ENCODE assay signal across 14 cellular contexts in genomic region chr7:47170516-47170915, GRCh38.
DNase-seq lines count a peak whose midpoint lies in the region; FAIRE-seq and TF ChIP-seq lines count a peak whose summit lies in the region.
"Had no signal": no experiment of that assay in that cellular context is flagged by ENCODE, and none has a peak within 500 bp of the region (broad histone marks: within the 10 kb centered on the region; RNA-seq: fewer than 3 reads in every experiment).

No MANE protein-coding gene starts in this region.

- no peak for FAIRE-seq in RCC 7860 (lab: Jason Lieb, UNC)

- no peaks in the 10 kb centered on the region for H3K4me1 ChIP-seq in BE2C
- H3K4me1 ChIP-seq: SJSA1 had no signal

- no peaks in the 10 kb centered on the region for H3K27me3 Mint-ChIP-seq in CD14-positive monocyte (ENCODE audit: low read depth in 3 of 3)

- H3K4me3 ChIP-seq in BE2C (ENCODE audit: low read depth, low read length) (no peak overlapping the region), HFF-Myc (replicated peaks; ENCODE audit: low read depth, low read length) (no peak overlapping the region), astrocyte of the spinal cord (ENCODE audit: low read depth, low read length) (no peak overlapping the region)
- H3K4me3 ChIP-seq: ovary, SJSA1 had no signal

- H3K36me3 Mint-ChIP-seq in CD14-positive monocyte, result no peaks in the 10 kb centered on the region

- no peaks in the 10 kb centered on the region for H3K36me3 ChIP-seq in BE2C
- H3K36me3 ChIP-seq: ovary, SJSA1 had no signal

- no peaks in the 10 kb centered on the region for H3K9me3 Mint-ChIP-seq in CD14-positive monocyte

- in situ Hi-C loops in astrocyte of the spinal cord (cut with HindIII; ENCODE audit: low sequenced_read_pairs), result no loop called here

- TF ChIP-seq CTCF in BE2C (IDR thresholded peaks at IDR 0.05; ENCODE audit: low read depth, low read length), result peak; percentile 37
- TF ChIP-seq CTCF in HFF-Myc (IDR thresholded peaks at IDR 0.05; ENCODE audit: low read depth, low read length, missing control alignments), result peak; percentile 23
- peak; percentile 39 for TF ChIP-seq CTCF in astrocyte of the spinal cord (IDR thresholded peaks at IDR 0.05; ENCODE audit: low read depth, low read length)
- no peak for TF ChIP-seq CTCF in CD14-positive monocyte (IDR thresholded peaks at IDR 0.05)

- intact Hi-C loops in CD14-positive monocyte (cut with micrococcal nuclease), result no loop called here

- H3K4me3 Mint-ChIP-seq in CD14-positive monocyte, result no peak overlapping the region

- H3K27me3 ChIP-seq in BE2C, result no peaks in the 10 kb centered on the region
- H3K27me3 ChIP-seq: ovary had no signal

- H3K4me1 Mint-ChIP-seq in CD14-positive monocyte, result no peaks in the 10 kb centered on the region

- no peak for DNase-seq in BE2C
- DNase-seq in HFF-Myc (ENCODE audit: extremely low read depth, low read depth), result no peak
- no peak for DNase-seq in astrocyte of the spinal cord (ENCODE audit: low read depth, low spot score)
- peak; percentile 4 for DNase-seq in kidney glomerular epithelial cell (lab: John Stamatoyannopoulos, UW)
- no peak for DNase-seq in CD14-positive monocyte (ENCODE audit: low spot score)
- no peak for DNase-seq in DMS114 treated with DMSO at 0.1 percent for 48 hours (lab: John Stamatoyannopoulos, UW; ENCODE audit: unreplicated experiment)
- no peak for DNase-seq in RCC 7860 (ENCODE audit: low spot score)
- DNase-seq in NCI-H524 treated with DMSO at 0.1 percent for 48 hours (lab: John Stamatoyannopoulos, UW), result no peak
- DNase-seq: activated CD8-positive, alpha-beta memory T cell treated with anti-CD3 and anti-CD28 coated beads for 24 hours; KG1; NCI-H2227 treated with DMSO at 0.1 percent for 48 hours; ovary; stimulated activated CD4-positive, alpha-beta T cell treated with anti-CD3 and anti-CD28 coated beads, Interleukin-4, amount 100 ng/mL, for 24 hours had no signal

- no peaks in the 10 kb centered on the region for H3K9me3 ChIP-seq in BE2C
- H3K9me3 ChIP-seq: ovary, SJSA1 had no signal

- no peak overlapping the region for H3K27ac Mint-ChIP-seq in CD14-positive monocyte
